1 cellular context compared by ENCODE assay signal in the genomic region with DNA sequence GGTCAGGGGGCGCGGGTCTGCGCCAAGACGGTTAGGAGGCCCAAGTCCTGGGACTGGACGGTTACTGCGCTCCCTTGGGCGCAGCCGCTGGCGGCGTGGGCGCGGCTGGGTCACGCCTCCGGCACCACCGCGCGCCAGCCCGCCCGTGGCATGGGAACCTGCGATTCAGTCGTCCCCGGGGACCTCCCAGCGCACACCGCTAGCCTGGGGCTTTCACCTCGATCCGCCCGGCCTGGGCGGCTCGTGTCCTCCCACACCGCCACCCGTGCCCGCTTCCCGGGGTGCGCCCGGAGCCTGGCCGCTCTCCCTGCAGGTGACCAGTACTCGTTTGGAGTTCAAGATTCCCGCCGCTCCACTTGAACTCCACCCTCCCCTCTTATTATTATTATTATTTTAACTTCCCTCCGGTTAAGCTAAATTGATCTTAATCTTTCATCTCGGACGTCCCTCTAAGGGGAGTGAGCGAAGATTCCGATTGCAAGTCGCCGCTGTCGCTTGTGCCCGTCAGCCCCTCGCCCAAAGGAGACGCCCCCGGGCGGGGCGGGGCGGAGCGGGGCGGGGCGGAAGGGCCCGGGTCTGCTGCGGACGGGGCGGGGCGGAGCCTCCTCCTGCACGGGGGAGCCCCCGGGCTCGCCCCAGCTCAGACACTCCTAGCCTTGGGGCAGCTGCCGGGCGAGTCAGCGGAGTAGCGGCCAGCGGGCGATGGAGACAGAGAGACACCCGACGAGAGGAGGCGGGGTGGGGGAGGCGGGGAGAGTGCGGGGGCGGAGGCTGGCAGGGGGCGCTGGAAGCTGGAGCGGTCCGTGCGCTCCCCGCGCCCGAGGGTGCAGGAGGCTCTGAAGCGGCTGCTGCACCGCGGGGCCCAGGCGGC.
TF ChIP-seq lines count a peak whose summit lies in the region.

A gene with protein sequence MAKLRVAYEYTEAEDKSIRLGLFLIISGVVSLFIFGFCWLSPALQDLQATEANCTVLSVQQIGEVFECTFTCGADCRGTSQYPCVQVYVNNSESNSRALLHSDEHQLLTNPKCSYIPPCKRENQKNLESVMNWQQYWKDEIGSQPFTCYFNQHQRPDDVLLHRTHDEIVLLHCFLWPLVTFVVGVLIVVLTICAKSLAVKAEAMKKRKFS (plus strand): TSS at position 643 of the 871 bp plus-strand sequence. CDS start 445 bp downstream, outside the sequence.

TF ChIP-seq in HepG2, 621 proteins besides CTCF, POLR2A, EP300 and RAD21 (continued from another document and continues in another):
- TF ChIP-seq, protein P1, sequence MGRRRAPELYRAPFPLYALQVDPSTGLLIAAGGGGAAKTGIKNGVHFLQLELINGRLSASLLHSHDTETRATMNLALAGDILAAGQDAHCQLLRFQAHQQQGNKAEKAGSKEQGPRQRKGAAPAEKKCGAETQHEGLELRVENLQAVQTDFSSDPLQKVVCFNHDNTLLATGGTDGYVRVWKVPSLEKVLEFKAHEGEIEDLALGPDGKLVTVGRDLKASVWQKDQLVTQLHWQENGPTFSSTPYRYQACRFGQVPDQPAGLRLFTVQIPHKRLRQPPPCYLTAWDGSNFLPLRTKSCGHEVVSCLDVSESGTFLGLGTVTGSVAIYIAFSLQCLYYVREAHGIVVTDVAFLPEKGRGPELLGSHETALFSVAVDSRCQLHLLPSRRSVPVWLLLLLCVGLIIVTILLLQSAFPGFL (CRISPR knock-in tag; IDR thresholded peaks at IDR 0.05) = no peak
- TF ChIP-seq, protein P2, sequence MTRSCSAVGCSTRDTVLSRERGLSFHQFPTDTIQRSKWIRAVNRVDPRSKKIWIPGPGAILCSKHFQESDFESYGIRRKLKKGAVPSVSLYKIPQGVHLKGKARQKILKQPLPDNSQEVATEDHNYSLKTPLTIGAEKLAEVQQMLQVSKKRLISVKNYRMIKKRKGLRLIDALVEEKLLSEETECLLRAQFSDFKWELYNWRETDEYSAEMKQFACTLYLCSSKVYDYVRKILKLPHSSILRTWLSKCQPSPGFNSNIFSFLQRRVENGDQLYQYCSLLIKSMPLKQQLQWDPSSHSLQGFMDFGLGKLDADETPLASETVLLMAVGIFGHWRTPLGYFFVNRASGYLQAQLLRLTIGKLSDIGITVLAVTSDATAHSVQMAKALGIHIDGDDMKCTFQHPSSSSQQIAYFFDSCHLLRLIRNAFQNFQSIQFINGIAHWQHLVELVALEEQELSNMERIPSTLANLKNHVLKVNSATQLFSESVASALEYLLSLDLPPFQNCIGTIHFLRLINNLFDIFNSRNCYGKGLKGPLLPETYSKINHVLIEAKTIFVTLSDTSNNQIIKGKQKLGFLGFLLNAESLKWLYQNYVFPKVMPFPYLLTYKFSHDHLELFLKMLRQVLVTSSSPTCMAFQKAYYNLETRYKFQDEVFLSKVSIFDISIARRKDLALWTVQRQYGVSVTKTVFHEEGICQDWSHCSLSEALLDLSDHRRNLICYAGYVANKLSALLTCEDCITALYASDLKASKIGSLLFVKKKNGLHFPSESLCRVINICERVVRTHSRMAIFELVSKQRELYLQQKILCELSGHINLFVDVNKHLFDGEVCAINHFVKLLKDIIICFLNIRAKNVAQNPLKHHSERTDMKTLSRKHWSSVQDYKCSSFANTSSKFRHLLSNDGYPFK (CRISPR knock-in tag; IDR thresholded peaks at IDR 0.05; ENCODE audit: borderline replicate concordance) = no peak
- TF ChIP-seq, protein P3, sequence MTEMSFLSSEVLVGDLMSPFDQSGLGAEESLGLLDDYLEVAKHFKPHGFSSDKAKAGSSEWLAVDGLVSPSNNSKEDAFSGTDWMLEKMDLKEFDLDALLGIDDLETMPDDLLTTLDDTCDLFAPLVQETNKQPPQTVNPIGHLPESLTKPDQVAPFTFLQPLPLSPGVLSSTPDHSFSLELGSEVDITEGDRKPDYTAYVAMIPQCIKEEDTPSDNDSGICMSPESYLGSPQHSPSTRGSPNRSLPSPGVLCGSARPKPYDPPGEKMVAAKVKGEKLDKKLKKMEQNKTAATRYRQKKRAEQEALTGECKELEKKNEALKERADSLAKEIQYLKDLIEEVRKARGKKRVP (CRISPR knock-in tag; IDR thresholded peaks at IDR 0.05) = no peak
- TF ChIP-seq GZF1 (CRISPR knock-in tag; IDR thresholded peaks at IDR 0.05) (no peak), PRPF4 (IDR thresholded peaks at IDR 0.05; ENCODE audit: low read depth, low read length, poor library complexity, severe bottlenecking) (no peak), DNMT1 (CRISPR knock-in tag; IDR thresholded peaks at IDR 0.05) (no peak), NCOA2 (CRISPR knock-in tag; IDR thresholded peaks at IDR 0.05) (no peak), CREM (IDR thresholded peaks at IDR 0.05) (no peak), CREM (CRISPR knock-in tag; IDR thresholded peaks at IDR 0.05) (no peak), RXRA (CRISPR knock-in tag; IDR thresholded peaks at IDR 0.05) (0 out of 2 replicates have a peak, but pooled peaks have one; percentile 24), ERF (CRISPR knock-in tag; IDR thresholded peaks at IDR 0.05) (no peak), SMAD1 (CRISPR knock-in tag; IDR thresholded peaks at IDR 0.05; ENCODE audit: borderline replicate concordance, low read depth) (no peak), ZNF557 (CRISPR knock-in tag; IDR thresholded peaks at IDR 0.05) (no peak), PLRG1 (conservative IDR thresholded peaks at IDR 0.05) (no peak), ZSCAN9 (CRISPR knock-in tag; IDR thresholded peaks at IDR 0.05; ENCODE audit: borderline replicate concordance) (no peak), U2AF1 (optimal IDR thresholded peaks at IDR 0.05; ENCODE audit: low read depth, low read length) (no peak), FOXM1 (CRISPR knock-in tag; IDR thresholded peaks at IDR 0.05) (no peak), ZNF589 (CRISPR knock-in tag; conservative IDR thresholded peaks at IDR 0.05) (no peak), BCL6 (CRISPR knock-in tag; IDR thresholded peaks at IDR 0.05) (0 out of 2 replicates have a peak, but pooled peaks have one; percentile 12), SNRNP70 (IDR thresholded peaks at IDR 0.05; ENCODE audit: low read depth, low read length) (no peak), ZNF367 (CRISPR knock-in tag; IDR thresholded peaks at IDR 0.05; ENCODE audit: borderline replicate concordance) (no peak), SIN3A (IDR thresholded peaks at IDR 0.05; ENCODE audit: borderline replicate concordance, low read depth, low read length) (peak; percentile 60; the same call in 1 of the 2 replicates), ZNF850 (CRISPR knock-in tag; conservative IDR thresholded peaks at IDR 0.05) (no peak)
- TF ChIP-seq, protein P4, sequence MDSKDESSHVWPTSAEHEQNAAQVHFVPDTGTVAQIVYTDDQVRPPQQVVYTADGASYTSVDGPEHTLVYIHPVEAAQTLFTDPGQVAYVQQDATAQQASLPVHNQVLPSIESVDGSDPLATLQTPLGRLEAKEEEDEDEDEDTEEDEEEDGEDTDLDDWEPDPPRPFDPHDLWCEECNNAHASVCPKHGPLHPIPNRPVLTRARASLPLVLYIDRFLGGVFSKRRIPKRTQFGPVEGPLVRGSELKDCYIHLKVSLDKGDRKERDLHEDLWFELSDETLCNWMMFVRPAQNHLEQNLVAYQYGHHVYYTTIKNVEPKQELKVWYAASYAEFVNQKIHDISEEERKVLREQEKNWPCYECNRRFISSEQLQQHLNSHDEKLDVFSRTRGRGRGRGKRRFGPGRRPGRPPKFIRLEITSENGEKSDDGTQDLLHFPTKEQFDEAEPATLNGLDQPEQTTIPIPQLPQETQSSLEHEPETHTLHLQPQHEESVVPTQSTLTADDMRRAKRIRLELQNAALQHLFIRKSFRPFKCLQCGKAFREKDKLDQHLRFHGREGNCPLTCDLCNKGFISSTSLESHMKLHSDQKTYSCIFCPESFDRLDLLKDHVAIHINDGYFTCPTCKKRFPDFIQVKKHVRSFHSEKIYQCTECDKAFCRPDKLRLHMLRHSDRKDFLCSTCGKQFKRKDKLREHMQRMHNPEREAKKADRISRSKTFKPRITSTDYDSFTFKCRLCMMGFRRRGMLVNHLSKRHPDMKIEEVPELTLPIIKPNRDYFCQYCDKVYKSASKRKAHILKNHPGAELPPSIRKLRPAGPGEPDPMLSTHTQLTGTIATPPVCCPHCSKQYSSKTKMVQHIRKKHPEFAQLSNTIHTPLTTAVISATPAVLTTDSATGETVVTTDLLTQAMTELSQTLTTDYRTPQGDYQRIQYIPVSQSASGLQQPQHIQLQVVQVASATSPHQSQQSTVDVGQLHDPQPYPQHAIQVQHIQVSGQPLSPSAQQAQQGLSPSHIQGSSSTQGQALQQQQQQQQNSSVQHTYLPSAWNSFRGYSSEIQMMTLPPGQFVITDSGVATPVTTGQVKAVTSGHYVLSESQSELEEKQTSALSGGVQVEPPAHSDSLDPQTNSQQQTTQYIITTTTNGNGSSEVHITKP (CRISPR knock-in tag; IDR thresholded peaks at IDR 0.05; ENCODE audit: low read depth) = no peak
- TF ChIP-seq, protein P5, sequence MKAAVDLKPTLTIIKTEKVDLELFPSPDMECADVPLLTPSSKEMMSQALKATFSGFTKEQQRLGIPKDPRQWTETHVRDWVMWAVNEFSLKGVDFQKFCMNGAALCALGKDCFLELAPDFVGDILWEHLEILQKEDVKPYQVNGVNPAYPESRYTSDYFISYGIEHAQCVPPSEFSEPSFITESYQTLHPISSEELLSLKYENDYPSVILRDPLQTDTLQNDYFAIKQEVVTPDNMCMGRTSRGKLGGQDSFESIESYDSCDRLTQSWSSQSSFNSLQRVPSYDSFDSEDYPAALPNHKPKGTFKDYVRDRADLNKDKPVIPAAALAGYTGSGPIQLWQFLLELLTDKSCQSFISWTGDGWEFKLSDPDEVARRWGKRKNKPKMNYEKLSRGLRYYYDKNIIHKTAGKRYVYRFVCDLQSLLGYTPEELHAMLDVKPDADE (CRISPR knock-in tag; IDR thresholded peaks at IDR 0.05) = no peak
- TF ChIP-seq, protein P6, sequence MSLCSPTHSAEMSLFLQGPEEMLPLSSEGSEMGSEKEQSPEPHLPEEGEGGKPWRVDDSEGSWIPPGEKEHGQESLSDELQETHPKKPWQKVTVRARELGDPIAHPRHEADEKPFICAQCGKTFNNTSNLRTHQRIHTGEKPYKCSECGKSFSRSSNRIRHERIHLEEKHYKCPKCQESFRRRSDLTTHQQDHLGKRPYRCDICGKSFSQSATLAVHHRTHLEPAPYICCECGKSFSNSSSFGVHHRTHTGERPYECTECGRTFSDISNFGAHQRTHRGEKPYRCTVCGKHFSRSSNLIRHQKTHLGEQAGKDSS (CRISPR knock-in tag; IDR thresholded peaks at IDR 0.05; ENCODE audit: borderline replicate concordance, low read depth) = no peak
- TF ChIP-seq, protein P7, sequence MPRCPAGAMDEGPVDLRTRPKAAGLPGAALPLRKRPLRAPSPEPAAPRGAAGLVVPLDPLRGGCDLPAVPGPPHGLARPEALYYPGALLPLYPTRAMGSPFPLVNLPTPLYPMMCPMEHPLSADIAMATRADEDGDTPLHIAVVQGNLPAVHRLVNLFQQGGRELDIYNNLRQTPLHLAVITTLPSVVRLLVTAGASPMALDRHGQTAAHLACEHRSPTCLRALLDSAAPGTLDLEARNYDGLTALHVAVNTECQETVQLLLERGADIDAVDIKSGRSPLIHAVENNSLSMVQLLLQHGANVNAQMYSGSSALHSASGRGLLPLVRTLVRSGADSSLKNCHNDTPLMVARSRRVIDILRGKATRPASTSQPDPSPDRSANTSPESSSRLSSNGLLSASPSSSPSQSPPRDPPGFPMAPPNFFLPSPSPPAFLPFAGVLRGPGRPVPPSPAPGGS (CRISPR knock-in tag; IDR thresholded peaks at IDR 0.05) = no peak
- TF ChIP-seq, protein P8, sequence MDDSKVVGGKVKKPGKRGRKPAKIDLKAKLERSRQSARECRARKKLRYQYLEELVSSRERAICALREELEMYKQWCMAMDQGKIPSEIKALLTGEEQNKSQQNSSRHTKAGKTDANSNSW (CRISPR knock-in tag; IDR thresholded peaks at IDR 0.05; ENCODE audit: borderline replicate concordance) = no peak
- TF ChIP-seq, protein P9, sequence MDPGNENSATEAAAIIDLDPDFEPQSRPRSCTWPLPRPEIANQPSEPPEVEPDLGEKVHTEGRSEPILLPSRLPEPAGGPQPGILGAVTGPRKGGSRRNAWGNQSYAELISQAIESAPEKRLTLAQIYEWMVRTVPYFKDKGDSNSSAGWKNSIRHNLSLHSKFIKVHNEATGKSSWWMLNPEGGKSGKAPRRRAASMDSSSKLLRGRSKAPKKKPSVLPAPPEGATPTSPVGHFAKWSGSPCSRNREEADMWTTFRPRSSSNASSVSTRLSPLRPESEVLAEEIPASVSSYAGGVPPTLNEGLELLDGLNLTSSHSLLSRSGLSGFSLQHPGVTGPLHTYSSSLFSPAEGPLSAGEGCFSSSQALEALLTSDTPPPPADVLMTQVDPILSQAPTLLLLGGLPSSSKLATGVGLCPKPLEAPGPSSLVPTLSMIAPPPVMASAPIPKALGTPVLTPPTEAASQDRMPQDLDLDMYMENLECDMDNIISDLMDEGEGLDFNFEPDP (CRISPR knock-in tag; conservative IDR thresholded peaks at IDR 0.05) = no peak
- TF ChIP-seq, protein P10, sequence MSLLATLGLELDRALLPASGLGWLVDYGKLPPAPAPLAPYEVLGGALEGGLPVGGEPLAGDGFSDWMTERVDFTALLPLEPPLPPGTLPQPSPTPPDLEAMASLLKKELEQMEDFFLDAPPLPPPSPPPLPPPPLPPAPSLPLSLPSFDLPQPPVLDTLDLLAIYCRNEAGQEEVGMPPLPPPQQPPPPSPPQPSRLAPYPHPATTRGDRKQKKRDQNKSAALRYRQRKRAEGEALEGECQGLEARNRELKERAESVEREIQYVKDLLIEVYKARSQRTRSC (CRISPR knock-in tag; IDR thresholded peaks at IDR 0.05; ENCODE audit: low read depth) = no peak
- TF ChIP-seq, protein P11, sequence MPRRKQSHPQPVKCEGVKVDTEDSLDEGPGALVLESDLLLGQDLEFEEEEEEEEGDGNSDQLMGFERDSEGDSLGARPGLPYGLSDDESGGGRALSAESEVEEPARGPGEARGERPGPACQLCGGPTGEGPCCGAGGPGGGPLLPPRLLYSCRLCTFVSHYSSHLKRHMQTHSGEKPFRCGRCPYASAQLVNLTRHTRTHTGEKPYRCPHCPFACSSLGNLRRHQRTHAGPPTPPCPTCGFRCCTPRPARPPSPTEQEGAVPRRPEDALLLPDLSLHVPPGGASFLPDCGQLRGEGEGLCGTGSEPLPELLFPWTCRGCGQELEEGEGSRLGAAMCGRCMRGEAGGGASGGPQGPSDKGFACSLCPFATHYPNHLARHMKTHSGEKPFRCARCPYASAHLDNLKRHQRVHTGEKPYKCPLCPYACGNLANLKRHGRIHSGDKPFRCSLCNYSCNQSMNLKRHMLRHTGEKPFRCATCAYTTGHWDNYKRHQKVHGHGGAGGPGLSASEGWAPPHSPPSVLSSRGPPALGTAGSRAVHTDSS (CRISPR knock-in tag; conservative IDR thresholded peaks at IDR 0.05) = no peak
